Comparison of ENCODE assay signal across 8 cellular contexts in the genomic region with DNA sequence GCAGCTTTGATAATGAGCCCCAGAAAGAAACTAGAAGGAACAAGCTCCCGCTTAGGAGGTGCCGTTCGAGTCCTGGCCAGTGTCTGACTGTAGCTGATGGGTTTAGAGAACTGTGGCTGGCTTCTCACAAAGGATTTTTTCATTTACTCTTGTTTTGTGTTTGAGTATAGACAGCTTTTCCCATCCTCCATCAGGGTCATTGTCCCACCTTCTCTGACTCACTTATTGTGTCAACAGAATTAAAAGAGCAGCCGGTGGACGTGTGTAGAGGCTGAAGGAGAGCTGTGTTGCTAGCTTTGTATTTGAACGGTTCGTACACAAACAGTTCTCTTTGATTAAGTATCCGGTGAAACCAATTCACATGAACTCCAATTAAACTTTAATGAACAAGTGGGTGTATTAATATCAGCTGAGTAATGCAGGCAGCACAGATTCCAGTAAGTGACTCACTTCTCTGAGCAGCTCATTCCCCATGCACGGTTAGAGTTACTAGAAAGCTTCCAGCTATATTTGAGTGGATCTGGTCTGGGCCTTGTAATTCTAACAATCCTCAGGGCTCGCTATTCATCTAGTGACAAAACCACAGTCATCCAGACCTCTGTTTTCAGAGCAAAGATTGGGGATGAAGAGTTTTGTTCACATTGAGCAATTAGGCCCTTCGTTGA.
DNase-seq lines count a peak whose midpoint lies in the region; ATAC-seq and TF ChIP-seq lines count a peak whose summit lies in the region.

No MANE protein-coding gene starts in this region.

- ATAC-seq in GM18511 (IDR thresholded peaks at IDR 0.05; ENCODE audit: unreplicated experiment): no peak
- no peak for ATAC-seq in GM21526 (IDR thresholded peaks at IDR 0.05; ENCODE audit: low FRiP score, unreplicated experiment)

- no peaks in the 10 kb centered on the region for H4K20me1 ChIP-seq in osteoblast (ENCODE audit: insufficient read depth, low read length)

- no peak overlapping the region for H2AFZ ChIP-seq in osteoblast (ENCODE audit: low read length)

- H3K4me3 ChIP-seq in esophagus muscularis mucosa (peak overlapping the region in 2 of 4 donors; percentile 11 to 28), osteoblast (ENCODE audit: insufficient read depth, low read length) (no peak overlapping the region), lower leg skin (ENCODE audit: low read depth, poor library complexity, severe bottlenecking) (no peak overlapping the region)

- H3K27me3 ChIP-seq in esophagus muscularis mucosa (no peaks in the 10 kb centered on the region), osteoblast (ENCODE audit: insufficient read depth, low read length) (no peaks in the 10 kb centered on the region)

- TF ChIP-seq CTCF in esophagus muscularis mucosa (IDR thresholded peaks at IDR 0.05) (no peak), osteoblast (IDR thresholded peaks at IDR 0.05; ENCODE audit: extremely low read depth, low read depth, low read length) (no peak), lower leg skin (IDR thresholded peaks at IDR 0.05) (no peak)

- peaks cover 70% of the 10 kb centered on the region for H3K79me2 ChIP-seq in osteoblast (ENCODE audit: insufficient read depth, low read length)

- peaks cover 0 to 9% (median 4%) of the 10 kb centered on the region in 4 donors for H3K36me3 ChIP-seq in esophagus muscularis mucosa
- H3K36me3 ChIP-seq in osteoblast (ENCODE audit: insufficient read depth, low read length): peaks cover 5% of the 10 kb centered on the region

- intact Hi-C loops in esophagus muscularis mucosa (cut with DNase I) (no loop called here), lower leg skin (cut with DNase I; ENCODE audit: low total_unique reads) (no loop called here)

- TF ChIP-seq POLR2A in esophagus muscularis mucosa (IDR thresholded peaks at IDR 0.05; ENCODE audit: low read depth) (no peak), lower leg skin (IDR thresholded peaks at IDR 0.05) (no peak)

- no peaks in the 10 kb centered on the region for H3K9me3 ChIP-seq in esophagus muscularis mucosa
- H3K9me3 ChIP-seq in osteoblast (ENCODE audit: low read depth, low read length): no peaks in the 10 kb centered on the region

- peak; percentile 59 for TF ChIP-seq EP300 in esophagus muscularis mucosa (IDR thresholded peaks at IDR 0.05)

- H3K4me2 ChIP-seq in osteoblast (ENCODE audit: insufficient read depth, low read length): peak overlapping the region; percentile 76

- peak overlapping the region; percentile 83 to 98 (median 91) for H3K27ac ChIP-seq in esophagus muscularis mucosa (replicated peaks in 1 of 4)
- peak overlapping the region; percentile 96 for H3K27ac ChIP-seq in osteoblast (ENCODE audit: low read depth, low read length)

- 40% methylated on average over 11 of the region's 11 CpGs for WGBS in esophagus muscularis mucosa
- 29 to 37% methylated on average over 11 of the region's 11 CpGs for WGBS in lower leg skin, 2 donors

- DNase-seq in HCEC 1CT (peak; percentile 93), NCI-H774 (lab: John Stamatoyannopoulos, UW) (peak; percentile 93), esophagus muscularis mucosa (ENCODE audit: extremely low spot score) (no peak), osteoblast (ENCODE audit: insufficient read length, low spot score, missing footprints) (peak; percentile 60), lower leg skin (ENCODE audit: low spot score in 2 of 2) (no peak), D341Med (ENCODE audit: low spot score) (no peak)

- peaks cover 70 to 99% (median 98%) of the 10 kb centered on the region in 4 donors for H3K4me1 ChIP-seq in esophagus muscularis mucosa
- H3K4me1 ChIP-seq in osteoblast (ENCODE audit: insufficient read depth, low read length): peaks cover 58% of the 10 kb centered on the region

Comparison
In these comparisons a context has a peak if more than half of its experiments do, and no peak if none do; other contexts are left out.
1. DNase-seq: peak in HCEC 1CT (single experiment), NCI-H774 (single experiment) and osteoblast (single experiment); none in esophagus muscularis mucosa (single experiment), lower leg skin (0 of 2) and D341Med (single experiment).